In the genomic region with DNA sequence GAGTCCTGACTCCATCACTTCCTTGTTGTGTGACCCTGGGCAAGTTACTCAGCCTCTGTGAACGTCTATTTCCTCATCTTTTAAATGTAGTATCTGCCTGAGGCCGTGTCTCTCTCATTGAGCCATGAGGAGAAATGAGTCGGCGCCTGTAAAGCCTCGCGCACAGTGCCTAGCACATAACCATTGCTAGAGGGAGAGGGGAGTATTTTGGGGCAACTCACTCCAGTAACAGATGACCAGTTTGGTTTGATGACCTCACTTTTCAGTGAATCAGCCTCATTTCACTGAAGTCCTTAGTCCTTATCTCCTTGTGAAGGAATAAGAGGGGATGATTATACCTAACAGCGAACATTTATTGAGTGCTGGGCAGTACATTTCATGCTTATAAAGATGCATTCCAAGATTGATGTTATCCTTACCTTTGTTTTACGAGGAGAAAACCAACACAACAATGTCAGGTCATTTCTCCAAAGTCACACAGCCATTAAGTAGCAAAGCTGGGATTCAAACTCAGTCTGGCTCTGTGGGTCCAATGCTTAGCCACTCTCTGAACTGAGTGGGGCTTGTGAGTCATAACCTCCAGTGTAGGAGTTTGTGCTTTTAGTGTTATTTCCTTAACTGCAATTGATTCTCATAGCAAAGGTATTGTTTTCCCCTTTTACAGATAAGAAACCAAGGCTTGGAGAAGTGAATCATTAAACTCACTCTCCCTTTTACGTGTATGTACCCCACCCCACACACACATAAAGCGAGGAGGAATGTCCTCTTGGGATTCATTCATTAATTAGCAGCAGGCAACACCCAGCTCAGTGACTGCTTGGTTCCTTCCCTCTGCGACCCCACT, we compare ENCODE assay signal across 8 cellular contexts. TPM values are rescaled to one million over a fixed set of nuclear protein-coding genes. Genes with fewer than 3 reads are reported as not detected.
DNase-seq lines count a peak whose midpoint lies in the region; ATAC-seq, FAIRE-seq and TF ChIP-seq lines count a peak whose summit lies in the region.

No MANE protein-coding gene starts in this region.

- no peak overlapping the region for H3K4me3 Mint-ChIP-seq in T-helper 17 cell
- peak overlapping the region in 1 of 2 donors; percentile 49 for H3K4me3 Mint-ChIP-seq in stimulated activated naive CD8-positive, alpha-beta T cell treated with anti-CD3 and anti-CD28 coated beads, Interleukin-15, amount 100 ng/mL, for 72 hours
- no peak overlapping the region for H3K4me3 Mint-ChIP-seq in Caco-2 (ENCODE audit: unreplicated experiment)

- POLR2A ChIA-PET in AG04450 (lab: Yijun Ruan, JAX) = no interaction called here
- POLR2A ChIA-PET in Caco-2 (lab: Charles Lee) = no interaction called here

- H3K9me3 ChIP-seq in AG04450 (ENCODE audit: control insufficient read depth, insufficient read depth, low read length) = peaks cover 7% of the 10 kb centered on the region; the same call in 1 of the 2 replicates
- H3K9me3 ChIP-seq in T-helper 17 cell (ENCODE audit: control insufficient read depth, low read length, poor library complexity, severe bottlenecking) = no peaks in the 10 kb centered on the region
- H3K9me3 ChIP-seq in Caco-2 = no peaks in the 10 kb centered on the region

- peaks cover 11% of the 10 kb centered on the region for H3K36me3 Mint-ChIP-seq in T-helper 17 cell (ENCODE audit: low read depth)
- H3K36me3 Mint-ChIP-seq in Caco-2 (ENCODE audit: insufficient read depth, unreplicated experiment) = no peaks in the 10 kb centered on the region

- intact Hi-C loops in Caco-2 (cut with micrococcal nuclease; ENCODE audit: unreplicated experiment) = no loop called here

- CTCF ChIA-PET in AG04450 (lab: Charles Lee) = interaction anchor here (1.5 kb wide), 1 partner anchor 28 kb away, joined by 6 read pairs; no protein-coding TSS in a partner anchor
- CTCF ChIA-PET in Caco-2 (lab: Charles Lee) = no interaction called here

- H3K9me3 Mint-ChIP-seq in stimulated activated naive CD8-positive, alpha-beta T cell treated with anti-CD3 and anti-CD28 coated beads, Interleukin-15, amount 100 ng/mL, for 72 hours = peaks cover 0 to 5% of the 10 kb centered on the region in 2 donors
- no peaks in the 10 kb centered on the region for H3K9me3 Mint-ChIP-seq in Caco-2 (ENCODE audit: unreplicated experiment)

- TF ChIP-seq POLR2A in H54 (IDR thresholded peaks at IDR 0.05; ENCODE audit: low read depth, low read length) = no peak

- H3K4me1 Mint-ChIP-seq in T-helper 17 cell (peaks cover 5% of the 10 kb centered on the region), Caco-2 (ENCODE audit: low read depth, unreplicated experiment) (no peaks in the 10 kb centered on the region)
- peaks cover 70% of the 10 kb centered on the region for H3K4me1 Mint-ChIP-seq in stimulated activated naive CD8-positive, alpha-beta T cell treated with anti-CD3 and anti-CD28 coated beads, Interleukin-15, amount 100 ng/mL, for 72 hours

- H3K27me3 ChIP-seq in AG04450 (ENCODE audit: control insufficient read depth, insufficient read depth, low read length) (no peaks in the 10 kb centered on the region), foreskin keratinocyte (no peaks in the 10 kb centered on the region), Caco-2 (replicated peaks; ENCODE audit: control insufficient read depth, insufficient read depth, low read length) (no peaks in the 10 kb centered on the region)

- no peak overlapping the region for H3K27ac Mint-ChIP-seq in T-helper 17 cell
- H3K27ac Mint-ChIP-seq in stimulated activated naive CD8-positive, alpha-beta T cell treated with anti-CD3 and anti-CD28 coated beads, Interleukin-15, amount 100 ng/mL, for 72 hours = peak overlapping the region; percentile 68 to 96
- no peak overlapping the region for H3K27ac Mint-ChIP-seq in Caco-2 (ENCODE audit: unreplicated experiment)

- H3K27ac ChIP-seq in AG04450 (ENCODE audit: low read depth, low read length) (peak overlapping the region; percentile 47), foreskin keratinocyte (peak overlapping the region; percentile 44)

- peak; percentile 37 for ATAC-seq in T-helper 17 cell
- ATAC-seq in foreskin keratinocyte = peak; percentile 95
- peak; percentile 89 for ATAC-seq in stimulated activated naive CD8-positive, alpha-beta T cell treated with anti-CD3 and anti-CD28 coated beads, Interleukin-15, amount 100 ng/mL, for 72 hours
- ATAC-seq in HG03135 (IDR thresholded peaks at IDR 0.05; ENCODE audit: unreplicated experiment) = no peak

- H3K4me1 ChIP-seq in foreskin keratinocyte (peaks cover 21% of the 10 kb centered on the region), Caco-2 (peaks cover 7% of the 10 kb centered on the region; the same call in 1 of the 2 replicates)

- no TSS peak for BruUV-seq in Caco-2 (replicated peaks; lab: Mats Ljungman, UMichigan)

- TF ChIP-seq CTCF in AG04450 (IDR thresholded peaks at IDR 0.05; ENCODE audit: low read depth, low read length) (no peak), foreskin keratinocyte (conservative IDR thresholded peaks at IDR 0.05) (no peak), Caco-2 (IDR thresholded peaks at IDR 0.05; ENCODE audit: insufficient read depth in 1 of 2, low read depth in 1 of 2, low read length in 1 of 2, severe bottlenecking in 1 of 2, unreplicated experiment in 1 of 2) (no peak)

- H3K27me3 Mint-ChIP-seq in T-helper 17 cell = no peaks in the 10 kb centered on the region
- no peaks in the 10 kb centered on the region for H3K27me3 Mint-ChIP-seq in stimulated activated naive CD8-positive, alpha-beta T cell treated with anti-CD3 and anti-CD28 coated beads, Interleukin-15, amount 100 ng/mL, for 72 hours
- H3K27me3 Mint-ChIP-seq in Caco-2 (ENCODE audit: insufficient read depth, unreplicated experiment) = no peaks in the 10 kb centered on the region

- H3K4me3 ChIP-seq in AG04450 (ENCODE audit: low read depth, low read length) (no peak overlapping the region), Caco-2 (ENCODE audit: low read depth, low read length) (no peak overlapping the region)

- no peaks in the 10 kb centered on the region for H3K36me3 ChIP-seq in Caco-2 (ENCODE audit: control insufficient read depth, insufficient read depth, low read length)

- peak; percentile 73 for FAIRE-seq in H54 (lab: Jason Lieb, UNC)

- DNase-seq in AG04450 (ENCODE audit: low read depth, low spot score) (peak; percentile 20), H54 (ENCODE audit: insufficient read length, low spot score) (peak; percentile 76), T-helper 17 cell (no peak), foreskin keratinocyte (peak; percentile 93 to 97), Caco-2 (no peak), NCI-H1105 (lab: John Stamatoyannopoulos, UW) (no peak)
- DNase-seq in stimulated activated naive CD8-positive, alpha-beta T cell treated with anti-CD3 and anti-CD28 coated beads, Interleukin-15, amount 100 ng/mL, for 72 hours = peak in 1 of 2 donors; percentile 67

RNA-seq across cellular contexts. Expression of a gene that starts 25.9 kb away (rescaled TPM):
- polyA plus RNA-seq in AG04450 (2011; rRNA removed) = 0.36 and 0.63 TPM in 2 replicates
- 0.48 and 0.74 TPM in 2 replicates for polyA minus RNA-seq in AG04450 (2011; rRNA and poly(A)+ RNA removed)
- 10 to 100 TPM; 12.2 to 14.7 TPM for total RNA-seq in T-helper 17 cell
- total RNA-seq in foreskin keratinocyte = 1.8 and 1.9 TPM in 2 replicates
- polyA plus RNA-seq in foreskin keratinocyte = 1.5 and 1.7 TPM in 2 replicates
- 5.3 TPM in 2 replicates for total RNA-seq in Caco-2 (2022)

Comparison
In these comparisons a context has a peak if more than half of its experiments do, and no peak if none do; other contexts are left out.
1. DNase-seq: peak in AG04450 (single experiment), H54 (single experiment) and foreskin keratinocyte (2 of 2); none in T-helper 17 cell (0 of 3), Caco-2 (0 of 2) and NCI-H1105 (single experiment).
2. H3K27ac Mint-ChIP-seq: peak in stimulated activated naive CD8-positive, alpha-beta T cell treated with anti-CD3 and anti-CD28 coated beads, Interleukin-15, amount 100 ng/mL, for 72 hours (2 of 2); none in T-helper 17 cell (single experiment) and Caco-2 (single experiment).